Comparison of ENCODE assay signal across 8 cellular contexts in genomic region chr22:46068908-46069481, GRCh38.
DNase-seq lines count a peak whose midpoint lies in the region; ATAC-seq and TF ChIP-seq lines count a peak whose summit lies in the region.

No MANE protein-coding gene starts in this region.

- no peak for TF ChIP-seq POLR2A in sigmoid colon (IDR thresholded peaks at IDR 0.05)

- peak; percentile 42 for DNase-seq in activated effector memory CD4-positive, alpha-beta T cell treated with anti-CD3 and anti-CD28 coated beads, Interleukin-2, amount 50 U/mL, for 16 hours
- DNase-seq in activated effector memory CD4-positive, alpha-beta T cell treated with Interleukin-2 at 50 U/mL for 16 hours: no peak
- no peak for DNase-seq in T-cell
- DNase-seq in fibroblast of the aortic adventitia (ENCODE audit: low read depth): peak; percentile 71
- peak; percentile 71 for DNase-seq in sigmoid colon
- no peak for DNase-seq in DMS79 (lab: John Stamatoyannopoulos, UW)

- H3K9me3 ChIP-seq in sigmoid colon: no peaks in the 10 kb centered on the region

- H3K36me3 Mint-ChIP-seq in T-cell: no peaks in the 10 kb centered on the region

- H3K4me3 ChIP-seq in fibroblast of the aortic adventitia (ENCODE audit: low read depth, low read length) (peak overlapping the region; percentile 76), sigmoid colon (peak overlapping the region; percentile 69 to 92 (median 78))

- POLR2A ChIA-PET in T-cell (lab: Charles Lee): interaction anchor here in 1 of 2 donors (0.7 kb wide), 1 partner anchor 63 kb away, joined by 3 read pairs; no protein-coding TSS in a partner anchor

- H3K36me3 ChIP-seq in sigmoid colon: no peaks in the 10 kb centered on the region

- intact Hi-C loops in sigmoid colon (cut with DNase I): no loop called here

- H3K27me3 Mint-ChIP-seq in T-cell: no peaks in the 10 kb centered on the region

- CTCF ChIA-PET in T-cell (lab: Charles Lee): interaction anchor here in 1 of 2 donors (1.2 kb wide), 1 partner anchor 32 kb away, joined by 3 read pairs; no protein-coding TSS in a partner anchor

- no peaks in the 10 kb centered on the region for H3K27me3 ChIP-seq in sigmoid colon

- H3K27ac Mint-ChIP-seq in T-cell: peak overlapping the region; percentile 86 to 88

- H3K9me3 Mint-ChIP-seq in T-cell: no peaks in the 10 kb centered on the region

- H3K4me1 ChIP-seq in sigmoid colon: peaks cover 0 to 61% (median 50%) of the 10 kb centered on the region in 4 donors

- peak in 1 of 4 experiments; percentile 23 for ATAC-seq in T-cell (replicated peaks in 1 of 4)
- no peak for ATAC-seq in GM18498 (IDR thresholded peaks at IDR 0.05; ENCODE audit: unreplicated experiment)
- no peak for ATAC-seq in HG03354 (IDR thresholded peaks at IDR 0.05; ENCODE audit: poor library complexity, severe bottlenecking, unreplicated experiment)

- TF ChIP-seq CTCF in fibroblast of the aortic adventitia (IDR thresholded peaks at IDR 0.05; ENCODE audit: insufficient read depth, low read length): no peak
- TF ChIP-seq CTCF in sigmoid colon (IDR thresholded peaks at IDR 0.05): no peak

- H3K4me1 Mint-ChIP-seq in T-cell: peaks cover 40 to 63% (median 51%) of the 10 kb centered on the region in 3 donors

- peak overlapping the region; percentile 76 to 82 (median 82) for H3K4me3 Mint-ChIP-seq in T-cell

- H3K27ac ChIP-seq in sigmoid colon: peak overlapping the region; percentile 94 to 100 (median 100)

- TF ChIP-seq EP300 in sigmoid colon (IDR thresholded peaks at IDR 0.05): no peak

- WGBS in sigmoid colon, 2 donors: 4 to 18% methylated on average over 8 of the region's 8 CpGs

Comparison
In these comparisons a context has a peak if more than half of its experiments do, and no peak if none do; other contexts are left out.
1. DNase-seq: peak in activated effector memory CD4-positive, alpha-beta T cell treated with anti-CD3 and anti-CD28 coated beads, Interleukin-2, amount 50 U/mL, for 16 hours (single experiment), fibroblast of the aortic adventitia (single experiment) and sigmoid colon (single experiment); none in activated effector memory CD4-positive, alpha-beta T cell treated with Interleukin-2 at 50 U/mL for 16 hours (single experiment), T-cell (0 of 34) and DMS79 (single experiment).